In the genomic region with DNA sequence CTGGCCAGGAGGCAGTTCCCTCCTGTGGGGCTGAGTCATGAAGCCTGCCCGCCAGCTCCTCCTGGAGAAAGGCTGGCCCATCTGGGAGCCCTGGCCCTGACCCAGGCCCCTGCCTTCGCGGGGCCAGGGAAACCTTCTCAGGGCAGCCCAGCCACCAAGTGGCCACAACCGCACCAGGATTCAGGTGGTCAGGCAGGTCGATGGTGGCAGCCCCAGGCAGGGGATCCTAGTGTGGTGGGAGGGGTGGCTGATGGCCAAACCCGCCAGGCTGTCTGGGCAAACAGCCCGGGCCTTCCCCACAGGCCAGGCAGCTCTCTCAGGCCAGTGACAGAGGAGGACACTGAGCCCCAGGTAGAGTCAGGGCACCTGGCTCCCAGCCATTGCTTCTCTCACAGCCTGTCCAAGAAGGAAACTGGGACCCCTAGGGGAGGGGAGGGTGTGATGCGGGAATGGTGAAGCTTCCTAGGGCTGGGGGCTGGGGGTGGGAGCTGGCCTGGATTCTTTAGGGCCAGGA, we compare ENCODE assay signal across 9 cellular contexts. TPM values are rescaled to one million over a fixed set of nuclear protein-coding genes. Genes with fewer than 3 reads are reported as not detected.
DNase-seq lines count a peak whose midpoint lies in the region; ATAC-seq and TF ChIP-seq lines count a peak whose summit lies in the region.
"Had no signal": no experiment of that assay in that cellular context is flagged by ENCODE, and none has a peak within 500 bp of the region (broad histone marks: within the 10 kb centered on the region; RNA-seq: fewer than 3 reads in every experiment).

No MANE protein-coding gene starts in this region.

- CTCF ChIA-PET in OCI-LY7 (lab: Charles Lee; ENCODE audit: unreplicated experiment) = interaction anchor here (2.8 kb wide), 1 partner anchor 12 kb away, joined by 8 read pairs; the partner anchor contains the start of gene TLR9

- intact Hi-C loops in OCI-LY7 (cut with micrococcal nuclease; ENCODE audit: unreplicated experiment) = no loop called here

- no peaks in the 10 kb centered on the region for H3K9me2 ChIP-seq in OCI-LY7 (ENCODE audit: insufficient read depth, low read length)

- DNase-seq in OCI-LY7 (ENCODE audit: low spot score) (no peak), caudate nucleus (lab: John Stamatoyannopoulos, UW) (peak in 26 of 61 donors; percentile 11 to 93 (median 36)), islet precursor cell (peak; percentile 91), smooth muscle cell (lab: John Stamatoyannopoulos, UW; ENCODE audit: unreplicated experiment) (peak; percentile 35), ecto neural progenitor cell (ENCODE audit: low spot score) (no peak), NCI-H1694 treated with DMSO at 0.1 percent for 48 hours (lab: John Stamatoyannopoulos, UW) (no peak)

- peaks cover 9% of the 10 kb centered on the region for H3F3A ChIP-seq in smooth muscle cell (ENCODE audit: low read depth)

- H3K36me3 ChIP-seq in OCI-LY7 (ENCODE audit: insufficient read depth, low read length) (peaks cover 12% of the 10 kb centered on the region; the same call in 1 of the 2 replicates), smooth muscle cell (ENCODE audit: low read depth) (no peaks in the 10 kb centered on the region)

- H3K4me2 ChIP-seq in OCI-LY7 (ENCODE audit: low read length) (peak overlapping the region; percentile 73), smooth muscle cell (peak overlapping the region; percentile 82)

- H4K20me1 ChIP-seq in OCI-LY7 (ENCODE audit: insufficient read depth, low read length) = no peaks in the 10 kb centered on the region
- peaks cover 38% of the 10 kb centered on the region for H4K20me1 ChIP-seq in smooth muscle cell (ENCODE audit: low read depth)

- POLR2A ChIA-PET in OCI-LY7 (lab: Charles Lee) = interaction anchor here (0.6 to 2.8 kb wide), 7 partner anchors 11 to 84 kb away, joined by 3 to 27 read pairs (median 3); partner anchors contain the start of gene TLR9

- peaks cover 22% of the 10 kb centered on the region; the same call in 1 of the 2 replicates for H3K79me2 ChIP-seq in OCI-LY7 (ENCODE audit: insufficient read depth, low read depth, low read length)
- peaks cover 49% of the 10 kb centered on the region for H3K79me2 ChIP-seq in smooth muscle cell (ENCODE audit: low read depth)

- no peak for ATAC-seq in GM19397 (IDR thresholded peaks at IDR 0.05; ENCODE audit: unreplicated experiment)

- H3K27me3 ChIP-seq in smooth muscle cell (ENCODE audit: low read depth) = no peaks in the 10 kb centered on the region

- no peaks in the 10 kb centered on the region for H3K9me3 ChIP-seq in OCI-LY7 (ENCODE audit: low read length)
- H3K9me3 ChIP-seq in smooth muscle cell (replicated peaks; ENCODE audit: low read depth) = no peaks in the 10 kb centered on the region

- H3K4me3 ChIP-seq in GM12875 (ENCODE audit: low read depth, low read length) (peak overlapping the region; percentile 98), OCI-LY7 (ENCODE audit: low read depth, low read length, poor library complexity, severe bottlenecking) (peak overlapping the region; percentile 81), smooth muscle cell (peak overlapping the region; percentile 80)

- H3K4me1 ChIP-seq in OCI-LY7 (ENCODE audit: insufficient read depth, low read length, poor library complexity, severe bottlenecking) (peaks cover 29% of the 10 kb centered on the region), smooth muscle cell (ENCODE audit: low read depth) (peaks cover 11% of the 10 kb centered on the region)

- TF ChIP-seq CTCF in GM12875 (IDR thresholded peaks at IDR 0.05; ENCODE audit: borderline replicate concordance, insufficient read depth, low read depth, low read length) (no peak), OCI-LY7 (conservative IDR thresholded peaks at IDR 0.05; ENCODE audit: low read length) (0 out of 2 replicates have a peak, but pooled peaks have one; percentile 12), smooth muscle cell (IDR thresholded peaks at IDR 0.05; ENCODE audit: borderline replicate concordance, insufficient read depth, poor library complexity, severe bottlenecking) (no peak)

- no TSS peak for BruUV-seq in OCI-LY7 (replicated peaks; lab: Mats Ljungman, UMichigan)

- H2AFZ ChIP-seq in OCI-LY7 (ENCODE audit: low read length) = no peak overlapping the region
- H2AFZ ChIP-seq in smooth muscle cell (ENCODE audit: low read depth) = no peak overlapping the region

- H3K9ac ChIP-seq in smooth muscle cell (ENCODE audit: low read depth) = peak overlapping the region; percentile 81

- 32% methylated on average over 7 of the region's 8 CpGs for WGBS in smooth muscle cell (ENCODE audit: low lambda C conversion rate)

- H3K27ac ChIP-seq in OCI-LY7 (ENCODE audit: low read depth, low read length, poor library complexity, severe bottlenecking) (peak overlapping the region; percentile 47), caudate nucleus (ENCODE audit: low read depth, low read length) (peak overlapping the region; percentile 77), smooth muscle cell (ENCODE audit: low read depth) (peak overlapping the region; percentile 94)

RNA-seq across cellular contexts. Expression of gene TWF2, which starts 1.2 kb away (rescaled TPM):
- 40.0 and 52.8 TPM in 2 replicates for total RNA-seq in OCI-LY7 (2014; rRNA removed; shearing (Covaris generic))
- total RNA-seq in OCI-LY7 (2022) (60.2 and 64.9 TPM in 2 replicates), smooth muscle cell (71.8 and 80.9 TPM in 2 replicates)
- polyA plus RNA-seq in smooth muscle cell = 91.0 and 96.8 TPM in 2 replicates

RNA-seq across cellular contexts. Expression of gene PPM1M, which starts 7.8 kb away (rescaled TPM):
- total RNA-seq in OCI-LY7 (2014; rRNA removed; shearing (Covaris generic)) = 1.1 and 4.4 TPM in 2 replicates
- total RNA-seq in OCI-LY7 (2022) (13.8 and 15.6 TPM in 2 replicates), smooth muscle cell (6.0 and 7.0 TPM in 2 replicates)
- polyA plus RNA-seq in smooth muscle cell = 11.0 and 11.9 TPM in 2 replicates

RNA-seq across cellular contexts. Expression of gene TLR9, which starts 12.3 kb away (rescaled TPM):
- total RNA-seq in OCI-LY7 (2014; rRNA removed; shearing (Covaris generic)) = 0.51 and 1.7 TPM in 2 replicates
- total RNA-seq in OCI-LY7 (2022) = 3.7 and 9.0 TPM in 2 replicates
- 0.09 TPM in 1 of 2 replicates, not detected in the other for total RNA-seq in smooth muscle cell
- not detected in 2 replicates for polyA plus RNA-seq in smooth muscle cell
- total RNA-seq: dermis microvascular lymphatic vessel endothelial cell had no signal

RNA-seq across cellular contexts. Expression of gene ALAS1, which starts 39.8 kb away (rescaled TPM):
- 24.5 and 34.4 TPM in 2 replicates for total RNA-seq in OCI-LY7 (2014; rRNA removed; shearing (Covaris generic))
- total RNA-seq in OCI-LY7 (2022) = 43.3 and 43.6 TPM in 2 replicates
- 35.7 and 50.2 TPM in 2 replicates for total RNA-seq in smooth muscle cell
- 59.4 and 66.7 TPM in 2 replicates for polyA plus RNA-seq in smooth muscle cell

RNA-seq across cellular contexts. Expression of gene WDR82, which starts 40.7 kb away (rescaled TPM):
- total RNA-seq in OCI-LY7 (2014; rRNA removed; shearing (Covaris generic)) = 27.8 and 38.5 TPM in 2 replicates
- total RNA-seq in OCI-LY7 (2022) (66.2 and 67.9 TPM in 2 replicates), smooth muscle cell (48.3 and 48.6 TPM in 2 replicates)
- 26.1 and 28.6 TPM in 2 replicates for polyA plus RNA-seq in smooth muscle cell

Comparison
In these comparisons a context has a peak if more than half of its experiments do, and no peak if none do; other contexts are left out.
1. DNase-seq: peak in islet precursor cell (single experiment) and smooth muscle cell (single experiment); none in OCI-LY7 (single experiment), ecto neural progenitor cell (single experiment) and NCI-H1694 treated with DMSO at 0.1 percent for 48 hours (single experiment).
2. Peak in every context shown above with its lines, with median percentiles within 50 percentile points of each other: H3K4me3 ChIP-seq and H3K27ac ChIP-seq.